ENCODE assay signal across 1 cellular context in genomic region chr3:167166012-167166411, GRCh38.
TF ChIP-seq lines count a peak whose summit lies in the region.

No MANE protein-coding gene starts in this region.

TF ChIP-seq in GM23338, 12 proteins besides CTCF, POLR2A, EP300 and RAD21 (continued from another document):
- TF ChIP-seq ZNF462 (CRISPR knock-in tag; IDR thresholded peaks at IDR 0.05) (no peak), NANOG (IDR thresholded peaks at IDR 0.05; ENCODE audit: borderline replicate concordance) (no peak), ETS1 (IDR thresholded peaks at IDR 0.05) (no peak), EZH2 (IDR thresholded peaks at IDR 0.05; ENCODE audit: low read depth, unreplicated experiment) (no peak), POLR2AphosphoS5 (IDR thresholded peaks at IDR 0.05; ENCODE audit: low read depth) (no peak)
